ENCODE assay signal across 1 cellular context in the genomic region with DNA sequence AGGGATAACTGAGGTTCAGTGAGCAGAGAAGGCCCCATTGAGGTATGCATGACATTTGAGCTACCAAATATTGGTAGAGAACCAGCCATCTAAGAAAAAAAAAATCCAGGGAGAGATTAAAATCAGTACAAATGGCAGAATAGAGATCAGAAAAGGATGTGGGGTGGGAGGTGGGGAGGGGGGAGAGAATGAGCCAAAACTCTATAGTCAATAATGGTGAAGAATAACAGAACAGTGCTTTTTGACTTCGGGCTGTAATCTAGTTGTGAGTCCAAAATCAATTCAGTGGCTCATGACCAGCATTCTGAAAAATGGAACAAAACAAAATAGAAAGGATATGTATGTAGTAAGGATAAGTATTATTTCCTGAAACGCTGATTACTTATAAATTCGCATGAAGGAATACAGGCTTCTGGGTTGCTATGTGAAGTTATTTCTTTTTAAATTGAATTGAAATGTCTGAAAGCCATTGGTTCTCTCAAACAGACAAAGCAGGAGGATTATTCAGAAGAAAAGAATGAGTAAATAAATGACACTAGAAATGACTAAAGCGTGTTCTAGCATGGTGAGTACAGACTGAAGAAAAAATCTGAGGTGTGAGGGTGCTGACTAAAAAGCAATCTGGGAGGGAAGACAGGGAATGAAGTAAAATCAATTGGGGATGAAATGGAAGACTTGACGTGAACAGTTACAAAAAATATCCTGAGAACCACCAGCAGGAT.
TF ChIP-seq lines count a peak whose summit lies in the region.

No MANE protein-coding gene starts in this region.

TF ChIP-seq in GM12878, 131 proteins besides CTCF, POLR2A, EP300 and RAD21:
- TF ChIP-seq JUNB (IDR thresholded peaks at IDR 0.05) (peak; percentile 64), NFYA (IDR thresholded peaks at IDR 0.05; ENCODE audit: borderline replicate concordance, low read depth, low read length) (no peak), ZNF24 (IDR thresholded peaks at IDR 0.05) (no peak)
- TF ChIP-seq, protein P1, sequence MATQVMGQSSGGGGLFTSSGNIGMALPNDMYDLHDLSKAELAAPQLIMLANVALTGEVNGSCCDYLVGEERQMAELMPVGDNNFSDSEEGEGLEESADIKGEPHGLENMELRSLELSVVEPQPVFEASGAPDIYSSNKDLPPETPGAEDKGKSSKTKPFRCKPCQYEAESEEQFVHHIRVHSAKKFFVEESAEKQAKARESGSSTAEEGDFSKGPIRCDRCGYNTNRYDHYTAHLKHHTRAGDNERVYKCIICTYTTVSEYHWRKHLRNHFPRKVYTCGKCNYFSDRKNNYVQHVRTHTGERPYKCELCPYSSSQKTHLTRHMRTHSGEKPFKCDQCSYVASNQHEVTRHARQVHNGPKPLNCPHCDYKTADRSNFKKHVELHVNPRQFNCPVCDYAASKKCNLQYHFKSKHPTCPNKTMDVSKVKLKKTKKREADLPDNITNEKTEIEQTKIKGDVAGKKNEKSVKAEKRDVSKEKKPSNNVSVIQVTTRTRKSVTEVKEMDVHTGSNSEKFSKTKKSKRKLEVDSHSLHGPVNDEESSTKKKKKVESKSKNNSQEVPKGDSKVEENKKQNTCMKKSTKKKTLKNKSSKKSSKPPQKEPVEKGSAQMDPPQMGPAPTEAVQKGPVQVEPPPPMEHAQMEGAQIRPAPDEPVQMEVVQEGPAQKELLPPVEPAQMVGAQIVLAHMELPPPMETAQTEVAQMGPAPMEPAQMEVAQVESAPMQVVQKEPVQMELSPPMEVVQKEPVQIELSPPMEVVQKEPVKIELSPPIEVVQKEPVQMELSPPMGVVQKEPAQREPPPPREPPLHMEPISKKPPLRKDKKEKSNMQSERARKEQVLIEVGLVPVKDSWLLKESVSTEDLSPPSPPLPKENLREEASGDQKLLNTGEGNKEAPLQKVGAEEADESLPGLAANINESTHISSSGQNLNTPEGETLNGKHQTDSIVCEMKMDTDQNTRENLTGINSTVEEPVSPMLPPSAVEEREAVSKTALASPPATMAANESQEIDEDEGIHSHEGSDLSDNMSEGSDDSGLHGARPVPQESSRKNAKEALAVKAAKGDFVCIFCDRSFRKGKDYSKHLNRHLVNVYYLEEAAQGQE (IDR thresholded peaks at IDR 0.05; ENCODE audit: low read depth, low read length), result no peak
